In the genomic region with DNA sequence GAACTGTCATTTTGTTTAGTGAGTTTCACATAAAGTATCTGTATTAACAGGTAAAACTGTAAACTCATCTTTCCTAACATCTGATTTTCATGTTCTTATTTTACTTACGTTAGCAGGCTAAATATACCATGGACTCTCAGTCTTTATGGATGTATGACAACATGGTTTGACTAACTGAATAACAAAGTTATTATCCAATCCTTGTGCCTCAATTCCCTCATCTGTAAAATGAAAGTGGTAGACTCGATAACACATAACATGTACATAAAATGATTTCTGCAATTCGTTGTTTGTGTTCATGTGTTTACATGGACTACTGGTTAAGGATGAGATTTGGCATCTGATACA, we compare ENCODE assay signal across 31 cellular contexts. TPM values are rescaled to one million over a fixed set of nuclear protein-coding genes. Genes with fewer than 3 reads are reported as not detected.
"Had no signal": no experiment of that assay in that cellular context is flagged by ENCODE, and none has a peak within 500 bp of the region (broad histone marks: within the 10 kb centered on the region; RNA-seq: fewer than 3 reads in every experiment).

No MANE protein-coding gene starts in this region.

- ATAC-seq: activated CD4-positive, CD25-positive, alpha-beta regulatory T cell treated with anti-CD3 and anti-CD28 coated beads, Interleukin-2, amount 50 U/mL, for 24 hours; activated CD8-positive, alpha-beta T cell treated with anti-CD3 and anti-CD28 coated beads for 36 hours; activated T-cell treated with anti-CD3 and anti-CD28 coated beads, Interleukin-2, amount 50 U/mL, for 4 hours; activated T-helper 17 cell treated with anti-CD3 and anti-CD28 coated beads, Interleukin-2, amount 50 U/mL, for 72 hours; effector memory CD8-positive, alpha-beta T cell; foreskin keratinocyte; gastroesophageal sphincter; heart right ventricle had no signal

- FAIRE-seq: astrocyte, bronchial epithelial cell, colon had no signal

- H3K9me3 ChIP-seq: esophagus muscularis mucosa, gastroesophageal sphincter, heart right ventricle had no signal

- H3K27ac ChIP-seq: brain microvascular endothelial cell, esophagus muscularis mucosa, foreskin keratinocyte, gastroesophageal sphincter, heart right ventricle, hepatocyte, WERI-Rb-1 had no signal

- H3K4me1 ChIP-seq: esophagus muscularis mucosa, gastroesophageal sphincter, heart right ventricle had no signal

- H3K36me3 ChIP-seq: brain microvascular endothelial cell, esophagus muscularis mucosa, gastroesophageal sphincter, heart right ventricle, WERI-Rb-1 had no signal

- DNase-seq: activated B cell treated with CpG ODN at 0.5 μM for 24 hours; activated CD4-positive, alpha-beta T cell treated with anti-CD3 and anti-CD28 coated beads for 48 hours; activated CD4-positive, alpha-beta T cell treated with anti-CD3 and anti-CD28 coated beads, Interleukin-2, amount 50 U/mL, for 1 hour; activated CD4-positive, alpha-beta T cell treated with anti-CD3 and anti-CD28 coated beads, Interleukin-2, amount 50 U/mL, for 48 hours; activated CD8-positive, alpha-beta memory T cell treated with anti-CD3 and anti-CD28 coated beads for 24 hours; activated CD8-positive, alpha-beta T cell treated with anti-CD3 and anti-CD28 coated beads for 36 hours; activated effector memory CD4-positive, alpha-beta T cell treated with Interleukin-2 at 50 U/mL for 16 hours; activated gamma-delta T cell treated with Interleukin-2 at 50 U/mL for 16 hours; activated naive CD4-positive, alpha-beta T cell treated with anti-CD3 and anti-CD28 coated beads, Interleukin-2, amount 50 U/mL, for 16 hours; activated naive CD4-positive, alpha-beta T cell treated with Interleukin-2 at 50 U/mL for 16 hours; activated T-cell treated with anti-CD3 and anti-CD28 coated beads, Interleukin-2, amount 50 U/mL, for 4 hours; amniotic stem cell; anterior cingulate cortex; brain microvascular endothelial cell; cortex of kidney; dermis blood vessel endothelial cell; effector CD4-positive, alpha-beta T cell; effector memory CD8-positive, alpha-beta T cell; erythroblast; foreskin keratinocyte; heart right ventricle; T1000; WERI-Rb-1 had no signal

- H3K4me3 ChIP-seq: esophagus muscularis mucosa, gastroesophageal sphincter, heart right ventricle, hepatocyte had no signal

- H3K27me3 ChIP-seq: brain microvascular endothelial cell, esophagus muscularis mucosa, foreskin keratinocyte, gastroesophageal sphincter, heart right ventricle, hepatocyte had no signal

RNA-seq across cellular contexts. Expression of a gene that starts 18.7 kb away (rescaled TPM):
- total RNA-seq: activated B cell treated with CpG ODN at 0.5 μM for 24 hours; activated CD8-positive, alpha-beta T cell treated with anti-CD3 and anti-CD28 coated beads for 36 hours; activated T-cell treated with anti-CD3 and anti-CD28 coated beads, Interleukin-2, amount 50 U/mL, for 4 hours; activated T-helper 17 cell treated with anti-CD3 and anti-CD28 coated beads, Interleukin-2, amount 50 U/mL, for 72 hours; bronchial epithelial cell had no signal
